ENCODE assay signal across 21 cellular contexts in genomic region chr5:95988094-95988493, GRCh38. TPM values are rescaled to one million over a fixed set of nuclear protein-coding genes. Genes with fewer than 3 reads are reported as not detected.
DNase-seq lines count a peak whose midpoint lies in the region; ATAC-seq, FAIRE-seq and TF ChIP-seq lines count a peak whose summit lies in the region.
"Had no signal": no experiment of that assay in that cellular context is flagged by ENCODE, and none has a peak within 500 bp of the region (broad histone marks: within the 10 kb centered on the region; RNA-seq: fewer than 3 reads in every experiment).

No MANE protein-coding gene starts in this region.

- H3K9me3 Mint-ChIP-seq in activated naive CD8-positive, alpha-beta T cell treated with anti-CD3 and anti-CD28 coated beads for 36 hours = no peaks in the 10 kb centered on the region

- FAIRE-seq in pancreas (lab: Jason Lieb, UNC) = no peak
- FAIRE-seq: G401.6 had no signal

- H3K4me3 ChIP-seq in pancreas = no peak overlapping the region
- H3K4me3 ChIP-seq: HAP-1, K562 had no signal

- TF ChIP-seq CTCF in 22Rv1 (IDR thresholded peaks at IDR 0.05) = no peak
- TF ChIP-seq CTCF in VCaP (conservative IDR thresholded peaks at IDR 0.05) = no peak
- no peak for TF ChIP-seq CTCF in pancreas (IDR thresholded peaks at IDR 0.05)

- no peaks in the 10 kb centered on the region for H3K36me3 Mint-ChIP-seq in activated naive CD8-positive, alpha-beta T cell treated with anti-CD3 and anti-CD28 coated beads for 36 hours

- no peaks in the 10 kb centered on the region for H3K4me1 Mint-ChIP-seq in activated naive CD8-positive, alpha-beta T cell treated with anti-CD3 and anti-CD28 coated beads for 36 hours

- peaks cover 8% of the 10 kb centered on the region for H3K27me3 Mint-ChIP-seq in activated naive CD8-positive, alpha-beta T cell treated with anti-CD3 and anti-CD28 coated beads for 36 hours

- intact Hi-C loops in pancreas (cut with DNase I) = no loop called here

- peak in 1 of 4 donors; percentile 10 for ATAC-seq in pancreas
- ATAC-seq: K562, PC-3 had no signal

- H3K4me1 ChIP-seq in pancreas = peaks cover 25 to 46% (median 42%) of the 10 kb centered on the region in 3 donors
- H3K4me1 ChIP-seq: HAP-1 had no signal

- H3K36me3 ChIP-seq in pancreas = no peaks in the 10 kb centered on the region
- H3K36me3 ChIP-seq: HAP-1 had no signal

- no peak overlapping the region for H3K4me3 Mint-ChIP-seq in activated naive CD8-positive, alpha-beta T cell treated with anti-CD3 and anti-CD28 coated beads for 36 hours

- DNase-seq in left kidney (ENCODE audit: low read depth, low spot score) = peak; percentile 8
- no peak for DNase-seq in pancreas
- DNase-seq in NCI-H1930 (lab: John Stamatoyannopoulos, UW) = no peak
- no peak for DNase-seq in SKM-1 (lab: John Stamatoyannopoulos, UW; ENCODE audit: unreplicated experiment)
- DNase-seq in activated naive CD8-positive, alpha-beta T cell treated with anti-CD3 and anti-CD28 coated beads for 36 hours = no peak
- no peak for DNase-seq in iPS-NIHi7 (ENCODE audit: extremely low spot score)
- DNase-seq: 8988T, COR-L47, NCI-H1105 treated with DMSO at 0.1 percent for 48 hours, NCI-H187, NCI-H226, NCI-H524, PC-3, RPMI8226, SHP77 treated with DMSO at 0.1 percent for 48 hours, SK-N-SH had no signal

- H3K27ac ChIP-seq in 22Rv1 = peak overlapping the region; percentile 79
- H3K27ac ChIP-seq in VCaP = peak overlapping the region; percentile 86
- peak overlapping the region in 3 of 4 donors; percentile 17 to 70 (median 67) for H3K27ac ChIP-seq in pancreas

- no peak overlapping the region for H3K27ac Mint-ChIP-seq in activated naive CD8-positive, alpha-beta T cell treated with anti-CD3 and anti-CD28 coated beads for 36 hours

- WGBS in pancreas, 2 donors = 62 to 63% methylated on average over 4 of the region's 4 CpGs

- no peaks in the 10 kb centered on the region for H3K9me3 ChIP-seq in pancreas
- H3K9me3 ChIP-seq: HAP-1, SK-N-SH had no signal

- H3K27me3 ChIP-seq in pancreas = no peaks in the 10 kb centered on the region

RNA-seq across cellular contexts. Expression of gene ELL2, which starts 26.4 kb away (rescaled TPM):
- total RNA-seq in pancreas = 10 to 100 TPM; 72.7 to 92.8 (median 82.4) TPM
- polyA plus RNA-seq in pancreas = 10 to 100 TPM; 21.0 to 30.8 TPM
- 10 to 100 TPM; 41.9 to 45.6 TPM for total RNA-seq in activated naive CD8-positive, alpha-beta T cell treated with anti-CD3 and anti-CD28 coated beads for 36 hours
